ENCODE assay signal across 9 cellular contexts in the genomic region with DNA sequence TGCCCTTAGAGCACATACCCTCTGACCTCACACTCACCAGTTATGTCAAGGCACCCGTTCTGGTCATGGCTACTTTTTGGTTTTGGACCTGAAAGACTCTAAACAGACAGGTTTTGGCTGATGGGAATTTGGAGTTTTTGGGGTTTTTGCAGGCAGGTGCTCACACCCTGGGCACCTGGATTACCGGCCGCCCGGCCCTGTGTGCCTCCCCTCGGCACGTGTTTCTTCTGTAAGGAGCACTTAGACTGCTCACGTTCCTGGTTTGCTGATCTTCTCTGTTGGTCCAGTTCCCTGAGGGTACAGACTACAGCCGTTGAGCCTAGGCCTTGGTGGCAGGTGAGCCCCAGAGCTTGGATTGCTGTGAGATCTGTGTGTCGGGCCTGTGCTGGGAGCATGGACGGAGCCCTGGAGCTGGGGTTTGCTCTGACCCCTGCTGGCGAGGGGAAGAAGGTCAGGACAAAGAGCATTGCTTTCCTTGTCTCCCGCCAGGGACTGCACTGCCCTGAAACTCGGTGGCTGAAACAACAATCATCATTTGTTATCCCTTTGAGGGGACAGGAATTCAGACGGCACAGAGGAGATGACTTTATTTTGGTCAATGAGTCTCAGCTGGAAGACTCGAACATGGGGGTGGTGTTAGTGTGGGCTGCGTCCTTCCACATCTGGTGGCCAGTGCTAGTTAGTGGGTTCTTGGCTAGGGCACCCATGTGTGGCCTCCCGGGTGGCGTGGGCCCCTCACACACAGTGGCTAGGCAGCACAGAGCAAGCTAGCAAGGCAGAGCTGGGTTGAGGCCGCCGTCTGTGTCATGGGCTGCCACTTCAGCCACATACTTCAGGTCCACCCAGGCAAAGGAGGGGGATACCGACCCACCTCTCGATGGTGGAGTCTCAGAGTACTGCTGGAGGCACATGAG.
A peak's percentile ranks its signal among the peaks of the same experiment; 100 is the strongest.
DNase-seq lines count a peak whose midpoint lies in the region; ATAC-seq and TF ChIP-seq lines count a peak whose summit lies in the region.
"Had no signal": no experiment of that assay in that cellular context is flagged by ENCODE, and none has a peak within 500 bp of the region (broad histone marks: within the 10 kb centered on the region; RNA-seq: fewer than 3 reads in every experiment).

No MANE protein-coding gene starts in this region.

- H3K4me3 ChIP-seq in OCI-LY3 (ENCODE audit: low read length) (no peak overlapping the region), mesendoderm (ENCODE audit: low read length) (no peak overlapping the region)

- H4K8ac ChIP-seq in mesendoderm (ENCODE audit: low read depth, low read length), result no peak overlapping the region

- no peak overlapping the region for H3K18ac ChIP-seq in mesendoderm (ENCODE audit: low read length)

- ATAC-seq in activated CD4-positive, CD25-positive, alpha-beta regulatory T cell treated with anti-CD3 and anti-CD28 coated beads, Interleukin-2, amount 50 U/mL, for 24 hours, result peak; percentile 28 to 43
- no peak for ATAC-seq in GM18502 (IDR thresholded peaks at IDR 0.05; ENCODE audit: poor library complexity, unreplicated experiment)
- ATAC-seq in HG02571 (IDR thresholded peaks at IDR 0.05; ENCODE audit: unreplicated experiment), result no peak
- ATAC-seq: activated T-cell treated with anti-CD3 and anti-CD28 coated beads, Interleukin-2, amount 50 U/mL, for 72 hours had no signal

- no peaks in the 10 kb centered on the region for H3K27me3 ChIP-seq in OCI-LY3 (ENCODE audit: low read depth, low read length)
- H3K27me3 ChIP-seq in mesendoderm (ENCODE audit: insufficient read depth, low read length, poor library complexity), result no peaks in the 10 kb centered on the region

- no peak overlapping the region for H3K4me2 ChIP-seq in OCI-LY3 (ENCODE audit: low read length)
- H3K4me2 ChIP-seq in mesendoderm (ENCODE audit: low read length), result no peak overlapping the region

- H3K79me2 ChIP-seq in OCI-LY3 (ENCODE audit: low read length) (peaks cover 85% of the 10 kb centered on the region), mesendoderm (ENCODE audit: control insufficient read depth, insufficient read depth, low read length) (peaks cover 63% of the 10 kb centered on the region)

- H2BK15ac ChIP-seq in mesendoderm (replicated peaks; ENCODE audit: low read depth), result no peak overlapping the region

- H3K23ac ChIP-seq in mesendoderm (ENCODE audit: low read length), result no peak overlapping the region

- TF ChIP-seq CTCF in OCI-LY3 (IDR thresholded peaks at IDR 0.05; ENCODE audit: low read depth, low read length) (peak; percentile 52), endothelial cell (IDR thresholded peaks at IDR 0.05; ENCODE audit: unreplicated experiment) (peak; percentile 85)

- peak overlapping the region; percentile 62 for H3K56ac ChIP-seq in mesendoderm (ENCODE audit: low read length)

- peak overlapping the region; percentile 10 for H3K4me3 Mint-ChIP-seq in endothelial cell (ENCODE audit: unreplicated experiment)
- H3K4me3 Mint-ChIP-seq: activated T-cell treated with anti-CD3 and anti-CD28 coated beads, Interleukin-2, amount 50 U/mL, for 72 hours had no signal

- no peak for DNase-seq in activated CD4-positive, CD25-positive, alpha-beta regulatory T cell treated with anti-CD3 and anti-CD28 coated beads, Interleukin-2, amount 50 U/mL, for 72 hours
- DNase-seq in endothelial cell (ENCODE audit: low spot score) (peak; percentile 79), mesendoderm (peak; percentile 89), foreskin melanocyte (no peak)

- H3K27me3 Mint-ChIP-seq in endothelial cell (ENCODE audit: unreplicated experiment), result no peaks in the 10 kb centered on the region

- peaks cover 6% of the 10 kb centered on the region for H3K36me3 Mint-ChIP-seq in endothelial cell (ENCODE audit: low read depth, unreplicated experiment)

- no peak overlapping the region for H2BK120ac ChIP-seq in mesendoderm (ENCODE audit: low read depth, low read length)

- no peak overlapping the region for H4K5ac ChIP-seq in mesendoderm (ENCODE audit: low read length)

- no peak overlapping the region for H2AK5ac ChIP-seq in mesendoderm (ENCODE audit: low read length)

- WGBS in mesendoderm (ENCODE audit: extremely low coverage, insufficient coverage, low lambda C conversion rate), result no CpG with 5 or more reads among the region's 22 CpGs

- peaks cover 38% of the 10 kb centered on the region for H3K4me1 Mint-ChIP-seq in endothelial cell (ENCODE audit: unreplicated experiment)

- H3K27ac Mint-ChIP-seq in endothelial cell (ENCODE audit: unreplicated experiment), result peak overlapping the region; percentile 48

- H3K4me1 ChIP-seq in OCI-LY3 (ENCODE audit: low read length) (no peaks in the 10 kb centered on the region), mesendoderm (ENCODE audit: control insufficient read depth, low read depth, low read length) (no peaks in the 10 kb centered on the region)

- H3K27ac ChIP-seq in OCI-LY3 (ENCODE audit: low read length) (no peak overlapping the region), mesendoderm (ENCODE audit: low read depth, low read length) (no peak overlapping the region)

- H4K20me1 ChIP-seq in OCI-LY3 (ENCODE audit: insufficient read depth, low read length), result peaks cover 42% of the 10 kb centered on the region

- no peak overlapping the region for H2BK5ac ChIP-seq in mesendoderm (ENCODE audit: low read length)

- H3K4ac ChIP-seq in mesendoderm (ENCODE audit: low read depth, low read length), result no peak overlapping the region

- H2AFZ ChIP-seq in OCI-LY3 (ENCODE audit: low read depth, low read length), result no peak overlapping the region

- H3K9me3 ChIP-seq in OCI-LY3 (ENCODE audit: insufficient read depth, low read length), result no peaks in the 10 kb centered on the region

- H3K79me1 ChIP-seq in mesendoderm (ENCODE audit: low read length), result peaks cover 34% of the 10 kb centered on the region

- H3K36me3 ChIP-seq in OCI-LY3 (replicated peaks; ENCODE audit: low read depth, low read length), result no peaks in the 10 kb centered on the region
- H3K36me3 ChIP-seq in mesendoderm (ENCODE audit: control insufficient read depth, insufficient read depth, low read length), result no peaks in the 10 kb centered on the region

- no peak overlapping the region for H3K9ac ChIP-seq in OCI-LY3 (ENCODE audit: low read length)
- H3K9ac ChIP-seq in mesendoderm (ENCODE audit: low read length), result peak overlapping the region; percentile 24

- H3K9me3 Mint-ChIP-seq in endothelial cell (ENCODE audit: unreplicated experiment), result no peaks in the 10 kb centered on the region
- H3K9me3 Mint-ChIP-seq: activated T-cell treated with anti-CD3 and anti-CD28 coated beads, Interleukin-2, amount 50 U/mL, for 72 hours had no signal

Comparison
In these comparisons a context has a peak if more than half of its experiments do, and no peak if none do; other contexts are left out.
1. ATAC-seq: peak in activated CD4-positive, CD25-positive, alpha-beta regulatory T cell treated with anti-CD3 and anti-CD28 coated beads, Interleukin-2, amount 50 U/mL, for 24 hours (2 of 2); none in GM18502 (single experiment) and HG02571 (single experiment).
2. DNase-seq: peak in endothelial cell (single experiment) and mesendoderm (single experiment); none in activated CD4-positive, CD25-positive, alpha-beta regulatory T cell treated with anti-CD3 and anti-CD28 coated beads, Interleukin-2, amount 50 U/mL, for 72 hours (single experiment) and foreskin melanocyte (single experiment).